21 cellular contexts compared by ENCODE assay signal in genomic region chr2:127531133-127531709, GRCh38. TPM values are rescaled to one million over a fixed set of nuclear protein-coding genes. Genes with fewer than 3 reads are reported as not detected.
DNase-seq lines count a peak whose midpoint lies in the region; ATAC-seq and TF ChIP-seq lines count a peak whose summit lies in the region.
"Had no signal": no experiment of that assay in that cellular context is flagged by ENCODE, and none has a peak within 500 bp of the region (broad histone marks: within the 10 kb centered on the region; RNA-seq: fewer than 3 reads in every experiment).

No MANE protein-coding gene starts in this region.

- H3K27me3 ChIP-seq in duodenal mucosa (ENCODE audit: control insufficient read depth in 1 of 2, insufficient read depth in 2 of 2, low read length in 2 of 2) = no peaks in the 10 kb centered on the region
- H3K27me3 ChIP-seq in trophoblast cell (ENCODE audit: insufficient read depth, low read length) = peaks cover 3% of the 10 kb centered on the region
- peaks cover 0 to 11% (median 0%) of the 10 kb centered on the region in 3 donors for H3K27me3 ChIP-seq in stomach
- H3K27me3 ChIP-seq: MG63, ovary had no signal

- peaks cover 7% of the 10 kb centered on the region for H3K79me1 ChIP-seq in trophoblast cell (ENCODE audit: low read length)

- intact Hi-C loops in stomach (cut with DNase I; ENCODE audit: low total_unique reads) = no loop called here

- ATAC-seq in HG03095 (IDR thresholded peaks at IDR 0.05; ENCODE audit: unreplicated experiment) = no peak
- ATAC-seq: SK-N-SH treated with all-trans-retinoic acid at 6 μM for 48 hours had no signal

- H3K9ac ChIP-seq in duodenal mucosa (ENCODE audit: low read depth in 1 of 2, low read length in 2 of 2) (peak overlapping the region in 1 of 2 donors; percentile 4), trophoblast cell (ENCODE audit: low read length) (no peak overlapping the region)

- H3K18ac ChIP-seq in trophoblast cell (ENCODE audit: low read length) = no peak overlapping the region

- no peak overlapping the region for H3K23ac ChIP-seq in trophoblast cell (ENCODE audit: low read length)

- no peak overlapping the region for H4K12ac ChIP-seq in trophoblast cell (ENCODE audit: low read depth, low read length)

- H2AFZ ChIP-seq in trophoblast cell (ENCODE audit: insufficient read depth, low read length, poor library complexity) = no peak overlapping the region

- no peaks in the 10 kb centered on the region for H3K9me3 ChIP-seq in duodenal mucosa (ENCODE audit: control insufficient read depth in 1 of 2, low read length in 2 of 2)
- H3K9me3 ChIP-seq in trophoblast cell (ENCODE audit: insufficient read depth, low read depth, low read length) = peaks cover 2% of the 10 kb centered on the region
- H3K9me3 ChIP-seq in stomach = no peaks in the 10 kb centered on the region
- H3K9me3 ChIP-seq: ovary, sigmoid colon had no signal

- H4K8ac ChIP-seq in trophoblast cell (ENCODE audit: low read depth, low read length) = no peak overlapping the region

- no peak for TF ChIP-seq CTCF in stomach (IDR thresholded peaks at IDR 0.05)

- TF ChIP-seq EP300 in stomach (IDR thresholded peaks at IDR 0.05) = no peak

- H2BK12ac ChIP-seq in trophoblast cell (ENCODE audit: low read length) = no peak overlapping the region

- H3K4me1 ChIP-seq in duodenal mucosa (ENCODE audit: control insufficient read depth in 1 of 2, insufficient read depth in 2 of 2, low read length in 2 of 2) = peaks cover 39 to 50% of the 10 kb centered on the region in 2 donors
- peaks cover 2 to 4% of the 10 kb centered on the region in 2 experiments for H3K4me1 ChIP-seq in trophoblast cell (ENCODE audit: control insufficient read depth in 1 of 2, insufficient read depth in 2 of 2, low read length in 2 of 2)
- H3K4me1 ChIP-seq in stomach = peaks cover 0 to 10% (median 6%) of the 10 kb centered on the region in 4 donors

- peak overlapping the region; percentile 39 for H4K91ac ChIP-seq in trophoblast cell (ENCODE audit: low read depth, low read length)

- H3K27ac ChIP-seq in duodenal mucosa (ENCODE audit: low read depth, low read length) (peak overlapping the region; percentile 64), trophoblast cell (ENCODE audit: low read depth, low read length) (no peak overlapping the region), stomach (no peak overlapping the region)
- H3K27ac ChIP-seq: ovary, sigmoid colon had no signal

- no peak overlapping the region for H3K14ac ChIP-seq in trophoblast cell (ENCODE audit: low read length)

- no peak overlapping the region for H3K4me2 ChIP-seq in trophoblast cell (ENCODE audit: low read length)

- H3K79me2 ChIP-seq in trophoblast cell (ENCODE audit: control insufficient read depth, insufficient read depth, low read length, poor library complexity) = peaks cover 3% of the 10 kb centered on the region

- no peak overlapping the region for H2BK5ac ChIP-seq in trophoblast cell (ENCODE audit: low read depth, low read length, poor library complexity)

- peak overlapping the region in 1 of 2 donors; percentile 14 for H3K4me3 ChIP-seq in duodenal mucosa (ENCODE audit: low read depth in 1 of 2, low read length in 2 of 2)
- H3K4me3 ChIP-seq in trophoblast cell (ENCODE audit: low read depth, low read length) = no peak overlapping the region
- no peak overlapping the region for H3K4me3 ChIP-seq in stomach
- H3K4me3 ChIP-seq: MG63, ovary, sigmoid colon had no signal

- H3K36me3 ChIP-seq in duodenal mucosa (ENCODE audit: control insufficient read depth in 1 of 2, insufficient read depth in 2 of 2, low read length in 2 of 2) (no peaks in the 10 kb centered on the region), trophoblast cell (ENCODE audit: control insufficient read depth in 1 of 2, insufficient read depth in 2 of 2, low read length in 2 of 2) (no peaks in the 10 kb centered on the region), stomach (no peaks in the 10 kb centered on the region)
- H3K36me3 ChIP-seq: MG63, ovary, sigmoid colon had no signal

- no peak overlapping the region for H3K4ac ChIP-seq in trophoblast cell (ENCODE audit: low read depth, low read length)

- H2AK5ac ChIP-seq in trophoblast cell (ENCODE audit: low read length) = no peak overlapping the region

- no CpG with 5 or more reads among the region's 5 CpGs for WGBS in trophoblast cell (ENCODE audit: extremely low coverage, insufficient coverage, insufficient read length)
- 63 to 87% (median 72%) methylated on average over 4 to 5 of the region's 5 CpGs for WGBS in stomach, 5 donors

- TF ChIP-seq POLR2A in stomach (IDR thresholded peaks at IDR 0.05) = no peak

- DNase-seq in EL = peak; percentile 75
- peak; percentile 37 for DNase-seq in LoVo (ENCODE audit: low spot score)
- peak; percentile 68 to 75 for DNase-seq in trophoblast cell
- no peak for DNase-seq in stomach
- DNase-seq in NCI-H1436 treated with DMSO at 0.1 percent for 48 hours (lab: John Stamatoyannopoulos, UW) = no peak
- DNase-seq: activated CD4-positive, alpha-beta T cell treated with anti-CD3 and anti-CD28 coated beads for 48 hours; activated CD8-positive, alpha-beta memory T cell treated with anti-CD3 and anti-CD28 coated beads, Interleukin-2, amount 50 U/mL, for 4 hours; activated gamma-delta T cell treated with Interleukin-2 at 50 U/mL for 16 hours; amniotic stem cell; central memory CD4-positive, alpha-beta T cell; effector CD8-positive, alpha-beta T cell; H9; MG63; NCI-H187 treated with DMSO at 0.1 percent for 48 hours; NCI-H510A treated with DMSO at 0.1 percent for 48 hours; ovary; sigmoid colon had no signal

- no peak overlapping the region for H2BK120ac ChIP-seq in trophoblast cell (ENCODE audit: insufficient read depth, low read length, poor library complexity)

RNA-seq across cellular contexts. Expression of gene MYO7B, which starts 4.3 kb away (rescaled TPM):
- polyA plus RNA-seq in trophoblast cell (2013) = 0.21 and 0.35 TPM in 2 replicates
- 100 to 1,000 TPM in 1 of 5 donors, 1 to 10 TPM in 1, under 1 TPM in 1, not detected in 2; under 0.01 to 155 (median 2.8) TPM for total RNA-seq in stomach
- polyA plus RNA-seq in stomach = under 1 TPM; 0.31 to 0.50 (median 0.46) TPM
- total RNA-seq: H9, myocyte had no signal

RNA-seq across cellular contexts. Expression of gene IWS1, which starts 4.9 kb away (rescaled TPM):
- 66.1 and 67.8 TPM in 2 replicates for polyA plus RNA-seq in trophoblast cell (2013)
- 100 to 1,000 TPM in 2 of 5 donors, 10 to 100 TPM in 3; 27.4 to 145 (median 92.2) TPM for total RNA-seq in stomach
- 10 to 100 TPM; 18.7 to 20.7 (median 20.6) TPM for polyA plus RNA-seq in stomach

Comparison
In these comparisons a context has a peak if more than half of its experiments do, and no peak if none do; other contexts are left out.
1. DNase-seq: peak in EL (single experiment), LoVo (single experiment) and trophoblast cell (2 of 2); none in stomach (single experiment) and NCI-H1436 treated with DMSO at 0.1 percent for 48 hours (single experiment).